11 cellular contexts compared by ENCODE assay signal in the genomic region with DNA sequence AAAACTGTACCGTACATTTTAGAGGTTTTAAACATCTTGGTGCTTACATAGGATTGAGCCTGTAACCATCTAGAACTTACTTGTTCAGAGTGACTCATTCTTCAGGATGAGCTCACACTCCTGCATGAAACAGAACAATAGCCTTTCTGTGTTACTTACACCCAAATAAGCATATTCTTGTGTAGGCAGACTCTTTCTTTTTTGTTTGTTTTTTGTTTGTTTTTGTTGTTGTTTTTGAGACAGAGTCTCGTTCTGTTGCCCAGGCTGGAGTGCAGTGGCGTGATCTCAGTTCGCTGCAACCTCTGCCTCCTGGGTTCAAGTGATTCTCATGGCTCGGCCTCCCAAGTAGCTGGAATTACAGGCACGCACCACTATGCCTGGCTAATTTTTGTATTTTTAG. TPM values are rescaled to one million over a fixed set of nuclear protein-coding genes. Genes with fewer than 3 reads are reported as not detected.
DNase-seq lines count a peak whose midpoint lies in the region; ATAC-seq and TF ChIP-seq lines count a peak whose summit lies in the region.
"Had no signal": no experiment of that assay in that cellular context is flagged by ENCODE, and none has a peak within 500 bp of the region (broad histone marks: within the 10 kb centered on the region; RNA-seq: fewer than 3 reads in every experiment).

No MANE protein-coding gene starts in this region.

- no peaks in the 10 kb centered on the region for H3K9me3 Mint-ChIP-seq in activated T-cell treated with anti-CD3 and anti-CD28 coated beads, Interleukin-2, amount 50 U/mL, for 72 hours
- no peaks in the 10 kb centered on the region for H3K9me3 Mint-ChIP-seq in activated CD8-positive, alpha-beta T cell treated with anti-CD3 and anti-CD28 coated beads, Interleukin-2, amount 10 ng/mL, durations not matched to agents 7 days and 5 days (ENCODE audit: insufficient read depth)

- H3K36me3 Mint-ChIP-seq in activated T-cell treated with anti-CD3 and anti-CD28 coated beads, Interleukin-2, amount 50 U/mL, for 72 hours (ENCODE audit: insufficient read depth in 2 of 2) = peaks cover 0 to 2% of the 10 kb centered on the region in 2 donors
- peaks cover 61% of the 10 kb centered on the region for H3K36me3 Mint-ChIP-seq in activated CD8-positive, alpha-beta T cell treated with anti-CD3 and anti-CD28 coated beads, Interleukin-2, amount 10 ng/mL, durations not matched to agents 7 days and 5 days (ENCODE audit: low read depth)

- CTCF ChIA-PET in activated CD8-positive, alpha-beta T cell treated with anti-CD3 and anti-CD28 coated beads, Interleukin-2, amount 10 ng/mL, durations not matched to agents 7 days and 5 days (lab: Charles Lee) = interaction anchor here (0.9 to 14.0 kb wide), 7 partner anchors 9 to 63 kb away, joined by 3 to 118 read pairs (median 5); no protein-coding TSS in a partner anchor

- H3K27me3 ChIP-seq in suprapubic skin = no peaks in the 10 kb centered on the region
- H3K27me3 ChIP-seq: BE2C had no signal

- no peak overlapping the region for H3K27ac Mint-ChIP-seq in activated T-cell treated with anti-CD3 and anti-CD28 coated beads, Interleukin-2, amount 50 U/mL, for 72 hours
- peak overlapping the region; percentile 61 for H3K27ac Mint-ChIP-seq in activated CD8-positive, alpha-beta T cell treated with anti-CD3 and anti-CD28 coated beads, Interleukin-2, amount 10 ng/mL, durations not matched to agents 7 days and 5 days

- H3K4me3 ChIP-seq in fibroblast of villous mesenchyme (ENCODE audit: low read depth, low read length) (no peak overlapping the region), suprapubic skin (no peak overlapping the region)

- no peaks in the 10 kb centered on the region for H3K4me1 ChIP-seq in suprapubic skin
- H3K4me1 ChIP-seq: BE2C had no signal

- peak overlapping the region; percentile 52 for H3K27ac ChIP-seq in suprapubic skin

- ATAC-seq in activated T-cell treated with anti-CD3 and anti-CD28 coated beads, Interleukin-2, amount 50 U/mL, for 72 hours (replicated peaks in 1 of 2) = peak; percentile 75 to 77
- ATAC-seq in activated CD8-positive, alpha-beta T cell treated with anti-CD3 and anti-CD28 coated beads, Interleukin-2, amount 10 ng/mL, durations not matched to agents 7 days and 5 days = no peak
- no peak for ATAC-seq in HG03354 (IDR thresholded peaks at IDR 0.05; ENCODE audit: poor library complexity, severe bottlenecking, unreplicated experiment)
- ATAC-seq in GM18511 (IDR thresholded peaks at IDR 0.05; ENCODE audit: unreplicated experiment) = no peak

- TF ChIP-seq POLR2A in suprapubic skin (IDR thresholded peaks at IDR 0.05) = no peak

- H3K9me3 ChIP-seq in suprapubic skin = no peaks in the 10 kb centered on the region
- H3K9me3 ChIP-seq: BE2C had no signal

- no peak for TF ChIP-seq CTCF in fibroblast of villous mesenchyme (IDR thresholded peaks at IDR 0.05; ENCODE audit: insufficient read depth, low read depth, low read length)
- no peak for TF ChIP-seq CTCF in suprapubic skin (IDR thresholded peaks at IDR 0.05)

- no peaks in the 10 kb centered on the region for H3K27me3 Mint-ChIP-seq in activated T-cell treated with anti-CD3 and anti-CD28 coated beads, Interleukin-2, amount 50 U/mL, for 72 hours (ENCODE audit: low read depth)
- H3K27me3 Mint-ChIP-seq in activated CD8-positive, alpha-beta T cell treated with anti-CD3 and anti-CD28 coated beads, Interleukin-2, amount 10 ng/mL, durations not matched to agents 7 days and 5 days (ENCODE audit: low read depth) = no peaks in the 10 kb centered on the region

- POLR2A ChIA-PET in activated CD8-positive, alpha-beta T cell treated with anti-CD3 and anti-CD28 coated beads, Interleukin-2, amount 10 ng/mL, durations not matched to agents 7 days and 5 days (lab: Charles Lee) = interaction anchor here (1.1 to 16.3 kb wide), 3 partner anchors 12 to 25 kb away, joined by 3 to 410 read pairs (median 177); no protein-coding TSS in a partner anchor

- no peaks in the 10 kb centered on the region for H3K36me3 ChIP-seq in suprapubic skin
- H3K36me3 ChIP-seq: BE2C had no signal

- WGBS in suprapubic skin = 82% methylated on average over 6 of the region's 6 CpGs

- H3K4me3 Mint-ChIP-seq in activated T-cell treated with anti-CD3 and anti-CD28 coated beads, Interleukin-2, amount 50 U/mL, for 72 hours = peak overlapping the region; percentile 9 to 23
- no peak overlapping the region for H3K4me3 Mint-ChIP-seq in activated CD8-positive, alpha-beta T cell treated with anti-CD3 and anti-CD28 coated beads, Interleukin-2, amount 10 ng/mL, durations not matched to agents 7 days and 5 days

- no peak for TF ChIP-seq EP300 in suprapubic skin (IDR thresholded peaks at IDR 0.05)

- no peak for DNase-seq in activated T-cell treated with anti-CD3 and anti-CD28 coated beads, Interleukin-2, amount 50 U/mL, for 72 hours
- DNase-seq in activated T-cell treated with anti-CD3 and anti-CD28 coated beads, Interleukin-2, amount 50 U/mL, for 1 hour = no peak
- no peak for DNase-seq in activated CD8-positive, alpha-beta T cell treated with anti-CD3 and anti-CD28 coated beads, Interleukin-2, amount 10 ng/mL, durations not matched to agents 7 days and 5 days
- peak; percentile 31 for DNase-seq in fibroblast of villous mesenchyme (ENCODE audit: low read depth)
- DNase-seq in suprapubic skin (ENCODE audit: low spot score in 2 of 2) = no peak
- DNase-seq in activated CD4-positive, alpha-beta T cell treated with anti-CD3 and anti-CD28 coated beads for 48 hours = no peak
- DNase-seq: activated CD4-positive, CD25-positive, alpha-beta regulatory T cell treated with anti-CD3 and anti-CD28 coated beads, Interleukin-2, amount 50 U/mL, for 72 hours; BE2C; NCI-H2171 treated with DMSO at 0.1 percent for 48 hours had no signal

- H3K4me1 Mint-ChIP-seq in activated T-cell treated with anti-CD3 and anti-CD28 coated beads, Interleukin-2, amount 50 U/mL, for 72 hours (ENCODE audit: low read depth) = peaks cover 88% of the 10 kb centered on the region
- peaks cover 94% of the 10 kb centered on the region for H3K4me1 Mint-ChIP-seq in activated CD8-positive, alpha-beta T cell treated with anti-CD3 and anti-CD28 coated beads, Interleukin-2, amount 10 ng/mL, durations not matched to agents 7 days and 5 days (ENCODE audit: low read depth)

RNA-seq across cellular contexts. Expression of gene CA6, which starts 3.8 kb away (rescaled TPM):
- 1 to 10 TPM; 1.6 to 2.5 TPM for total RNA-seq in activated T-cell treated with anti-CD3 and anti-CD28 coated beads, Interleukin-2, amount 50 U/mL, for 72 hours
- total RNA-seq in activated CD8-positive, alpha-beta T cell treated with anti-CD3 and anti-CD28 coated beads, Interleukin-2, amount 10 ng/mL, durations not matched to agents 7 days and 5 days = 1 to 10 TPM; 6.3 to 6.4 TPM
- not detected in 2 replicates for total RNA-seq in fibroblast of villous mesenchyme
- total RNA-seq in suprapubic skin = 10 to 100 TPM in 3 of 4 donors, 1 to 10 TPM in 1; 9.5 to 57.9 (median 38.7) TPM

Comparison
In these comparisons a context has a peak if more than half of its experiments do, and no peak if none do; other contexts are left out.
1. ATAC-seq: peak in activated T-cell treated with anti-CD3 and anti-CD28 coated beads, Interleukin-2, amount 50 U/mL, for 72 hours (2 of 2); none in activated CD8-positive, alpha-beta T cell treated with anti-CD3 and anti-CD28 coated beads, Interleukin-2, amount 10 ng/mL, durations not matched to agents 7 days and 5 days (single experiment), HG03354 (single experiment) and GM18511 (single experiment).